12 cellular contexts compared by ENCODE assay signal in the genomic region with DNA sequence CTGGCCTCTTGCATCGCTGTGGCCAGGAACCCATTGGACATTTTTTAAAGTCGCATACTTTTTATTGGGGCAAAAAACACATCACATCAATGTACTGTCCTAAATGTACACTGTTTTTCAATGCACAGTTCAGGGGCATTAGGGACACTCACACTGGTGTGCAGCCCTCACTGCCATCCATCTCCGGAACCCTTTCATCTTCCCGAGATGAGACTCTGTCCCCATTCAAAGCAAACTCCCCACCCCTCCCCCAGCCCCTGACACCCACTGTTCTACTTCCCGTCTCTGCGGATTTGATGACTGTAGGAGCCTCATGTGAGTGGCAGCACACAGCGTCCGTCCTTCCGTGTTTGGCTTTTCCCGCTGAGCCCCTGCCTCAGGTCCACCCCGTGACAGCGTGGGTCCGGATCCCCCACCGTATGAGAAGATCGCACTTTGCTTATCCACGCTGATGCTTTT. TPM values are rescaled to one million over a fixed set of nuclear protein-coding genes. Genes with fewer than 3 reads are reported as not detected.
DNase-seq lines count a peak whose midpoint lies in the region; ATAC-seq, FAIRE-seq and TF ChIP-seq lines count a peak whose summit lies in the region.
"Had no signal": no experiment of that assay in that cellular context is flagged by ENCODE, and none has a peak within 500 bp of the region (broad histone marks: within the 10 kb centered on the region; RNA-seq: fewer than 3 reads in every experiment).

No MANE protein-coding gene starts in this region.

- H3K4me3 Mint-ChIP-seq in activated CD8-positive, alpha-beta T cell treated with anti-CD3 and anti-CD28 coated beads, Interleukin-2, amount 10 ng/mL, durations not matched to agents 7 days and 5 days, result peak overlapping the region; percentile 64

- no peaks in the 10 kb centered on the region for H3K36me3 Mint-ChIP-seq in activated CD8-positive, alpha-beta T cell treated with anti-CD3 and anti-CD28 coated beads, Interleukin-2, amount 10 ng/mL, durations not matched to agents 7 days and 5 days (ENCODE audit: low read depth)

- peak overlapping the region in 2 of 3 experiments; percentile 43 to 67; a peak in 3 of 6 replicates for H3K4me3 ChIP-seq in HepG2 (replicated peaks in 1 of 3; ENCODE audit: insufficient read depth in 1 of 3, low read depth in 2 of 3, low read length in 3 of 3)

- H4K20me1 ChIP-seq in HepG2 (ENCODE audit: insufficient read depth, low read length), result no peaks in the 10 kb centered on the region

- CTCF ChIA-PET in activated CD8-positive, alpha-beta T cell treated with anti-CD3 and anti-CD28 coated beads, Interleukin-2, amount 10 ng/mL, durations not matched to agents 7 days and 5 days (lab: Charles Lee), result interaction anchor here (1.0 kb wide), 1 partner anchor 15 kb away, joined by 3 read pairs; no protein-coding TSS in a partner anchor
- CTCF ChIA-PET in HepG2 (lab: Yijun Ruan, JAX; ENCODE audit: low intra/inter-chr PET ratio, low total read pairs), result no interaction called here

- intact Hi-C loops in HepG2 (cut with micrococcal nuclease; ENCODE audit: unreplicated experiment), result loop anchor here (5.0 to 10.0 kb wide), 2 partner anchors 51 to 189 kb away; a partner anchor contains a TSS

- peaks cover 94% of the 10 kb centered on the region for H3K4me1 ChIP-seq in HepG2 (ENCODE audit: insufficient read depth, low read length)
- H3K4me1 ChIP-seq: parathyroid adenoma had no signal

- H2AFZ ChIP-seq in HepG2 (ENCODE audit: low read length), result no peak overlapping the region
- H2AFZ ChIP-seq: parathyroid adenoma had no signal

- no peak for TF ChIP-seq RAD21 in HepG2 (CRISPR knock-in tag; IDR thresholded peaks at IDR 0.05)

- in situ Hi-C loops in HepG2 (cut with HindIII; ENCODE audit: extremely low pct_ligation_motif_present, low pct_unique_long_range_greater_than_20kb), result loop anchor here (25.0 kb wide), 1 partner anchor 524 kb away; no protein-coding TSS in a partner anchor

- TF ChIP-seq POLR2A in HepG2 (IDR thresholded peaks at IDR 0.05; ENCODE audit: insufficient read depth in 1 of 2, low read depth in 2 of 2, low read length in 2 of 2), result peak in 1 of 2 experiments; percentile 66; a peak in 2 of 4 replicates

- H3K79me2 ChIP-seq in HepG2 (ENCODE audit: insufficient read depth, low read length), result peaks cover 2% of the 10 kb centered on the region
- H3K79me2 ChIP-seq: parathyroid adenoma had no signal

- FAIRE-seq in HepG2 (lab: Jason Lieb, UNC), result peak; percentile 91

- POLR2A ChIA-PET in activated CD8-positive, alpha-beta T cell treated with anti-CD3 and anti-CD28 coated beads, Interleukin-2, amount 10 ng/mL, durations not matched to agents 7 days and 5 days (lab: Charles Lee), result no interaction called here
- POLR2A ChIA-PET in HepG2 (lab: Yijun Ruan, JAX), result interaction anchor here (1.1 to 4.3 kb wide), 3 partner anchors 10 to 522 kb away, joined by 3 to 34 read pairs (median 4); no protein-coding TSS in a partner anchor

- under 1% methylated on average over 16 of the region's 16 CpGs for WGBS in HepG2 (ENCODE audit: low lambda C conversion rate)

- BruUV-seq in HepG2 (replicated peaks; lab: Mats Ljungman, UMichigan), result no TSS peak

- H3K9me3 ChIP-seq in HepG2 (ENCODE audit: low read length), result no peaks in the 10 kb centered on the region

- H3K9me3 Mint-ChIP-seq in activated CD8-positive, alpha-beta T cell treated with anti-CD3 and anti-CD28 coated beads, Interleukin-2, amount 10 ng/mL, durations not matched to agents 7 days and 5 days (ENCODE audit: insufficient read depth), result no peaks in the 10 kb centered on the region

- no peaks in the 10 kb centered on the region for H3K36me3 ChIP-seq in HepG2 (replicated peaks in 1 of 2; ENCODE audit: control insufficient read depth in 1 of 2, insufficient read depth in 2 of 2, low read length in 2 of 2)

- H3K27me3 Mint-ChIP-seq in activated CD8-positive, alpha-beta T cell treated with anti-CD3 and anti-CD28 coated beads, Interleukin-2, amount 10 ng/mL, durations not matched to agents 7 days and 5 days (ENCODE audit: low read depth), result no peaks in the 10 kb centered on the region

- H3K4me2 ChIP-seq in HepG2 (ENCODE audit: low read depth, low read length), result peak overlapping the region; percentile 97

- H3K9ac ChIP-seq in HepG2 (ENCODE audit: insufficient read depth, low read depth, low read length), result peak overlapping the region; percentile 88
- H3K9ac ChIP-seq: parathyroid adenoma had no signal

- peaks cover 16% of the 10 kb centered on the region for H3K4me1 Mint-ChIP-seq in activated CD8-positive, alpha-beta T cell treated with anti-CD3 and anti-CD28 coated beads, Interleukin-2, amount 10 ng/mL, durations not matched to agents 7 days and 5 days (ENCODE audit: low read depth)

- H3K27me3 ChIP-seq in HepG2 (ENCODE audit: control insufficient read depth in 1 of 2, insufficient read depth in 2 of 2, low read length in 2 of 2), result no peaks in the 10 kb centered on the region; a peak in 1 of 5 replicates

- no peak for TF ChIP-seq CTCF in HepG2 (CRISPR knock-in tag; IDR thresholded peaks at IDR 0.05)

- peak; percentile 75 for ATAC-seq in activated CD8-positive, alpha-beta T cell treated with anti-CD3 and anti-CD28 coated beads, Interleukin-2, amount 10 ng/mL, durations not matched to agents 7 days and 5 days
- ATAC-seq in HepG2 (peak; percentile 42), HG03378 (IDR thresholded peaks at IDR 0.05; ENCODE audit: unreplicated experiment) (no peak)

- peak overlapping the region; percentile 99 for H3K27ac ChIP-seq in HepG2 (ENCODE audit: extremely low read length, insufficient read depth, low read length)
- H3K27ac ChIP-seq: parathyroid adenoma had no signal

- peak overlapping the region; percentile 92 for H3K27ac Mint-ChIP-seq in activated CD8-positive, alpha-beta T cell treated with anti-CD3 and anti-CD28 coated beads, Interleukin-2, amount 10 ng/mL, durations not matched to agents 7 days and 5 days

- DNase-seq in NCI-H345 (lab: John Stamatoyannopoulos, UW), result peak; percentile 25
- DNase-seq in NCI-H345 treated with DMSO at 0.1 percent for 48 hours (lab: John Stamatoyannopoulos, UW; ENCODE audit: unreplicated experiment), result no peak
- DNase-seq in activated CD8-positive, alpha-beta T cell treated with anti-CD3 and anti-CD28 coated beads, Interleukin-2, amount 10 ng/mL, durations not matched to agents 7 days and 5 days, result peak; percentile 74
- peak; percentile 96 for DNase-seq in HepG2 (ENCODE audit: low spot score)
- peak; percentile 43 for DNase-seq in stimulated activated CD8-positive, alpha-beta memory T cell treated with anti-CD3 and anti-CD28 coated beads, Interleukin-4, amount 100 ng/mL, for 48 hours
- DNase-seq in NCI-H2029 treated with DMSO at 0.1 percent for 48 hours (lab: John Stamatoyannopoulos, UW), result no peak
- DNase-seq in superior temporal gyrus (ENCODE audit: extremely low spot score), result no peak
- DNase-seq: 8988T, HCEC 1CT, Karpas-422 had no signal

- TF ChIP-seq EP300 in HepG2 (IDR thresholded peaks at IDR 0.05; ENCODE audit: low read depth in 2 of 2, low read length in 2 of 2) (peak; percentile 57 to 80; a peak in 2 of 4 replicates), HepG2 (CRISPR knock-in tag; IDR thresholded peaks at IDR 0.05; ENCODE audit: borderline replicate concordance) (peak; percentile 75; the same call in 1 of the 2 replicates)

RNA-seq across cellular contexts. Expression of a gene that starts 41.8 kb away (rescaled TPM):
- not detected for total RNA-seq in activated CD8-positive, alpha-beta T cell treated with anti-CD3 and anti-CD28 coated beads, Interleukin-2, amount 10 ng/mL, durations not matched to agents 7 days and 5 days
- total RNA-seq in HepG2 (2016; rRNA removed; fragmentation: Illumina TruSeq; extraction: Trizol), result not detected in 2 replicates
- total RNA-seq in HepG2 (2016; cell fraction: cytosol; rRNA removed; fragmentation: Illumina TruSeq; extraction: Trizol; ENCODE audit: low read depth), result not detected in 2 replicates
- not detected in 2 replicates for total RNA-seq in HepG2 (2016; cell fraction: insoluble cytoplasmic fraction; rRNA removed; fragmentation: Illumina TruSeq; extraction: Trizol)
- not detected in 2 replicates for total RNA-seq in HepG2 (2016; cell fraction: membrane; rRNA removed; fragmentation: Illumina TruSeq; extraction: Trizol)
- not detected in 2 replicates for total RNA-seq in HepG2 (2016; cell fraction: nucleus; rRNA removed; fragmentation: Illumina TruSeq; extraction: Trizol)
- 0.36 and 0.42 TPM in 2 replicates for polyA plus RNA-seq in HepG2 (2011; rRNA removed)
- 0.08 and 0.15 TPM in 2 replicates for polyA plus RNA-seq in HepG2 (2011; cell fraction: cytosol; rRNA removed)
- polyA plus RNA-seq in HepG2 (2011; cell fraction: nucleus; rRNA removed), result 3.1 and 4.3 TPM in 2 replicates
- not detected in 2 replicates for polyA plus RNA-seq in HepG2 (2012)
- polyA plus RNA-seq in HepG2 (2016; cell fraction: cytosol; fragmentation: Illumina TruSeq; extraction: Trizol; ENCODE audit: low read depth), result not detected in 2 replicates
- polyA plus RNA-seq in HepG2 (2016; cell fraction: insoluble cytoplasmic fraction; fragmentation: Illumina TruSeq; extraction: Trizol; ENCODE audit: low read depth), result not detected in 2 replicates
- not detected in 2 replicates for polyA plus RNA-seq in HepG2 (2016; cell fraction: membrane; fragmentation: Illumina TruSeq; extraction: Trizol; ENCODE audit: low read depth)
- polyA plus RNA-seq in HepG2 (2016; cell fraction: nucleus; fragmentation: Illumina TruSeq; extraction: Trizol; ENCODE audit: insufficient read depth, low read depth), result not detected in 2 replicates
- polyA minus RNA-seq in HepG2 (2011; rRNA and poly(A)+ RNA removed; ENCODE audit: low replicate concordance), result not detected in 2 replicates
- not detected in 2 replicates for polyA minus RNA-seq in HepG2 (2011; cell fraction: cytosol; rRNA and poly(A)+ RNA removed)
- not detected in 2 replicates for polyA minus RNA-seq in HepG2 (2011; cell fraction: nucleus; rRNA and poly(A)+ RNA removed)

RNA-seq across cellular contexts. Expression of a gene that starts 52.4 kb away (rescaled TPM):
- total RNA-seq in activated CD8-positive, alpha-beta T cell treated with anti-CD3 and anti-CD28 coated beads, Interleukin-2, amount 10 ng/mL, durations not matched to agents 7 days and 5 days, result not detected
- not detected in 2 replicates for total RNA-seq in HepG2 (2016; rRNA removed; fragmentation: Illumina TruSeq; extraction: Trizol)
- total RNA-seq in HepG2 (2016; cell fraction: cytosol; rRNA removed; fragmentation: Illumina TruSeq; extraction: Trizol; ENCODE audit: low read depth), result not detected in 2 replicates
- total RNA-seq in HepG2 (2016; cell fraction: insoluble cytoplasmic fraction; rRNA removed; fragmentation: Illumina TruSeq; extraction: Trizol), result not detected in 2 replicates
- not detected in 2 replicates for total RNA-seq in HepG2 (2016; cell fraction: membrane; rRNA removed; fragmentation: Illumina TruSeq; extraction: Trizol)
- not detected in 2 replicates for total RNA-seq in HepG2 (2016; cell fraction: nucleus; rRNA removed; fragmentation: Illumina TruSeq; extraction: Trizol)
- polyA plus RNA-seq in HepG2 (2011; rRNA removed), result not detected in 2 replicates
- polyA plus RNA-seq in HepG2 (2011; cell fraction: cytosol; rRNA removed), result not detected in 2 replicates
- polyA plus RNA-seq in HepG2 (2011; cell fraction: nucleus; rRNA removed), result not detected in 2 replicates
- not detected in 2 replicates for polyA plus RNA-seq in HepG2 (2012)
- not detected in 2 replicates for polyA plus RNA-seq in HepG2 (2016; cell fraction: cytosol; fragmentation: Illumina TruSeq; extraction: Trizol; ENCODE audit: low read depth)
- not detected in 2 replicates for polyA plus RNA-seq in HepG2 (2016; cell fraction: insoluble cytoplasmic fraction; fragmentation: Illumina TruSeq; extraction: Trizol; ENCODE audit: low read depth)
- not detected in 2 replicates for polyA plus RNA-seq in HepG2 (2016; cell fraction: membrane; fragmentation: Illumina TruSeq; extraction: Trizol; ENCODE audit: low read depth)
- polyA plus RNA-seq in HepG2 (2016; cell fraction: nucleus; fragmentation: Illumina TruSeq; extraction: Trizol; ENCODE audit: insufficient read depth, low read depth), result not detected in 2 replicates
- polyA minus RNA-seq in HepG2 (2011; rRNA and poly(A)+ RNA removed; ENCODE audit: low replicate concordance), result not detected in 2 replicates
- not detected in 2 replicates for polyA minus RNA-seq in HepG2 (2011; cell fraction: cytosol; rRNA and poly(A)+ RNA removed)
- polyA minus RNA-seq in HepG2 (2011; cell fraction: nucleus; rRNA and poly(A)+ RNA removed), result not detected in 2 replicates

RNA-seq across cellular contexts. Expression of a gene that starts 57.0 kb away (rescaled TPM):
- under 1 TPM; 0.13 to 0.53 TPM for total RNA-seq in activated CD8-positive, alpha-beta T cell treated with anti-CD3 and anti-CD28 coated beads, Interleukin-2, amount 10 ng/mL, durations not matched to agents 7 days and 5 days
- 0.07 TPM in 1 of 2 replicates, not detected in the other for total RNA-seq in HepG2 (2016; rRNA removed; fragmentation: Illumina TruSeq; extraction: Trizol)
- not detected in 2 replicates for total RNA-seq in HepG2 (2016; cell fraction: cytosol; rRNA removed; fragmentation: Illumina TruSeq; extraction: Trizol; ENCODE audit: low read depth)
- 0.09 TPM in 1 of 2 replicates, not detected in the other for total RNA-seq in HepG2 (2016; cell fraction: insoluble cytoplasmic fraction; rRNA removed; fragmentation: Illumina TruSeq; extraction: Trizol)
- total RNA-seq in HepG2 (2016; cell fraction: membrane; rRNA removed; fragmentation: Illumina TruSeq; extraction: Trizol), result 0.09 and 0.14 TPM in 2 replicates
- total RNA-seq in HepG2 (2016; cell fraction: nucleus; rRNA removed; fragmentation: Illumina TruSeq; extraction: Trizol), result not detected in 2 replicates
- not detected in 2 replicates for polyA plus RNA-seq in HepG2 (2011; rRNA removed)
- not detected in 2 replicates for polyA plus RNA-seq in HepG2 (2011; cell fraction: cytosol; rRNA removed)
- polyA plus RNA-seq in HepG2 (2011; cell fraction: nucleus; rRNA removed), result not detected in 2 replicates
- not detected in 2 replicates for polyA plus RNA-seq in HepG2 (2012)
- not detected in 2 replicates for polyA plus RNA-seq in HepG2 (2016; cell fraction: cytosol; fragmentation: Illumina TruSeq; extraction: Trizol; ENCODE audit: low read depth)
- 0.13 TPM in 1 of 2 replicates, not detected in the other for polyA plus RNA-seq in HepG2 (2016; cell fraction: insoluble cytoplasmic fraction; fragmentation: Illumina TruSeq; extraction: Trizol; ENCODE audit: low read depth)
- polyA plus RNA-seq in HepG2 (2016; cell fraction: membrane; fragmentation: Illumina TruSeq; extraction: Trizol; ENCODE audit: low read depth), result not detected in 2 replicates
- not detected in 2 replicates for polyA plus RNA-seq in HepG2 (2016; cell fraction: nucleus; fragmentation: Illumina TruSeq; extraction: Trizol; ENCODE audit: insufficient read depth, low read depth)
- not detected in 2 replicates for polyA minus RNA-seq in HepG2 (2011; rRNA and poly(A)+ RNA removed; ENCODE audit: low replicate concordance)
- not detected in 2 replicates for polyA minus RNA-seq in HepG2 (2011; cell fraction: cytosol; rRNA and poly(A)+ RNA removed)
- polyA minus RNA-seq in HepG2 (2011; cell fraction: nucleus; rRNA and poly(A)+ RNA removed), result not detected in 2 replicates

Comparison
In these comparisons a context has a peak if more than half of its experiments do, and no peak if none do; other contexts are left out.
1. DNase-seq: peak in NCI-H345 (single experiment), activated CD8-positive, alpha-beta T cell treated with anti-CD3 and anti-CD28 coated beads, Interleukin-2, amount 10 ng/mL, durations not matched to agents 7 days and 5 days (single experiment), HepG2 (single experiment) and stimulated activated CD8-positive, alpha-beta memory T cell treated with anti-CD3 and anti-CD28 coated beads, Interleukin-4, amount 100 ng/mL, for 48 hours (single experiment); none in NCI-H345 treated with DMSO at 0.1 percent for 48 hours (single experiment), NCI-H2029 treated with DMSO at 0.1 percent for 48 hours (single experiment) and superior temporal gyrus (single experiment).